In the genomic region with DNA sequence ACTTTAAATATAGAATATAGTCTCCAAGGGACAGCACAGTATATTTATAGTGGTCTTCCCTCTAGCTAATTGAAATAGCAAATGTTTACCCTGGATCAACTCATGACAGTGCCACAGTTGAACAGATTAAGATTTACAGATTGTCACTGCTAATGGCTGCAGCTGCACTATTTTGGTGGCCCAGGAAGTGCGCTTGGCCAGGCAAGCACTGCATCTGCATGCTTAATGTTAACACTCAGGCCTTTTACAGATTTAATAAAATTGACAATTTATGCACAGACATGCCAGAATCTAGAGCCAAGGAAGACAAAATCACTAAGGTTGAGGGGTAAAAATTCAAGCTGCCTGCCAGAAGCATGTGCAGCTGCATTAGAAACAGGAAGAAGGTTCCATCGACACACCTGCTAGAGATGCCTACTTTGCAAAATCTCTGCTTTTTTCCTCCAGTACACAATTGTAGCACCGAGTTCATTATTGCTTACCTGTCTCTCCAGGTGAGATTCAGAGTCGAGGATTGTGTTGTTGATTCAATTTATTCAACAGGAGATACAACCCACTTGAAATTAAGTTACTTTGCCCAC, we compare ENCODE assay signal across 25 cellular contexts.
DNase-seq lines count a peak whose midpoint lies in the region; ATAC-seq and FAIRE-seq lines count a peak whose summit lies in the region.
"Had no signal": no experiment of that assay in that cellular context is flagged by ENCODE, and none has a peak within 500 bp of the region (broad histone marks: within the 10 kb centered on the region; RNA-seq: fewer than 3 reads in every experiment).

No MANE protein-coding gene starts in this region.

- H3K4me3 Mint-ChIP-seq in stimulated activated memory B cell treated with anti-CD40 and anti-IgM and Interleukin-4, amounts not matched to agents 10 μg/mL and 1 μg/mL and 100 μg/mL, for 72 hours = no peak overlapping the region
- H3K4me3 Mint-ChIP-seq: activated T-cell treated with anti-CD3 and anti-CD28 coated beads, Interleukin-2, amount 50 U/mL, for 24 hours; HFFc6; T-helper 17 cell had no signal

- H3K9me3 Mint-ChIP-seq in stimulated activated memory B cell treated with anti-CD40 and anti-IgM and Interleukin-4, amounts not matched to agents 10 μg/mL and 1 μg/mL and 100 μg/mL, for 72 hours = peaks cover 4% of the 10 kb centered on the region

- peak; percentile 12 for DNase-seq in NCI-H510A treated with DMSO at 0.1 percent for 48 hours (lab: John Stamatoyannopoulos, UW)
- no peak for DNase-seq in NCI-H510A (lab: John Stamatoyannopoulos, UW)
- DNase-seq in HTR-8/SVneo (ENCODE audit: insufficient read length, low spot score) = no peak
- DNase-seq in SHP77 treated with DMSO at 0.1 percent for 48 hours (lab: John Stamatoyannopoulos, UW) = peak; percentile 25
- DNase-seq in retina = no peak
- no peak for DNase-seq in LoVo (ENCODE audit: low spot score)
- DNase-seq: activated CD4-positive, alpha-beta T cell treated with anti-CD3 and anti-CD28 coated beads for 4 hours; activated CD8-positive, alpha-beta memory T cell treated with anti-CD3 and anti-CD28 coated beads for 24 hours; activated naive CD4-positive, alpha-beta T cell; activated T-cell treated with anti-CD3 and anti-CD28 coated beads, Interleukin-2, amount 50 U/mL, for 24 hours; adrenal gland; brain microvascular endothelial cell; effector CD4-positive, alpha-beta T cell; HFFc6; left colon; mesenchymal stem cell; NCI-H1694; T-helper 17 cell; trophoblast cell had no signal

- H3K4me1 Mint-ChIP-seq in stimulated activated memory B cell treated with anti-CD40 and anti-IgM and Interleukin-4, amounts not matched to agents 10 μg/mL and 1 μg/mL and 100 μg/mL, for 72 hours = no peaks in the 10 kb centered on the region
- H3K4me1 Mint-ChIP-seq: T-helper 17 cell had no signal

- H3K27me3 Mint-ChIP-seq in stimulated activated memory B cell treated with anti-CD40 and anti-IgM and Interleukin-4, amounts not matched to agents 10 μg/mL and 1 μg/mL and 100 μg/mL, for 72 hours = no peaks in the 10 kb centered on the region
- H3K27me3 Mint-ChIP-seq: activated T-cell treated with anti-CD3 and anti-CD28 coated beads, Interleukin-2, amount 50 U/mL, for 24 hours; T-helper 17 cell had no signal

- peak; percentile 20 for FAIRE-seq in HTR-8/SVneo (lab: Jason Lieb, UNC)
- FAIRE-seq: A204.1, GM12892, K562 had no signal

- no peaks in the 10 kb centered on the region for H3K36me3 Mint-ChIP-seq in stimulated activated memory B cell treated with anti-CD40 and anti-IgM and Interleukin-4, amounts not matched to agents 10 μg/mL and 1 μg/mL and 100 μg/mL, for 72 hours

- peak; percentile 41 for ATAC-seq in stimulated activated memory B cell treated with anti-CD40 and anti-IgM and Interleukin-4, amounts not matched to agents 10 μg/mL and 1 μg/mL and 100 μg/mL, for 72 hours
- ATAC-seq in GM19452 (IDR thresholded peaks at IDR 0.05; ENCODE audit: unreplicated experiment) = no peak
- ATAC-seq: K562, left colon, Panc1, T-helper 17 cell had no signal

- peak overlapping the region; percentile 37 for H3K27ac Mint-ChIP-seq in stimulated activated memory B cell treated with anti-CD40 and anti-IgM and Interleukin-4, amounts not matched to agents 10 μg/mL and 1 μg/mL and 100 μg/mL, for 72 hours
- H3K27ac Mint-ChIP-seq: activated T-cell treated with anti-CD3 and anti-CD28 coated beads, Interleukin-2, amount 50 U/mL, for 24 hours; HFFc6; T-helper 17 cell had no signal

Comparison
In these comparisons a context has a peak if more than half of its experiments do, and no peak if none do; other contexts are left out.
1. DNase-seq: peak in NCI-H510A treated with DMSO at 0.1 percent for 48 hours (single experiment) and SHP77 treated with DMSO at 0.1 percent for 48 hours (single experiment); none in NCI-H510A (single experiment), HTR-8/SVneo (single experiment), retina (single experiment) and LoVo (single experiment).